ENCODE assay signal across 25 cellular contexts in the genomic region with DNA sequence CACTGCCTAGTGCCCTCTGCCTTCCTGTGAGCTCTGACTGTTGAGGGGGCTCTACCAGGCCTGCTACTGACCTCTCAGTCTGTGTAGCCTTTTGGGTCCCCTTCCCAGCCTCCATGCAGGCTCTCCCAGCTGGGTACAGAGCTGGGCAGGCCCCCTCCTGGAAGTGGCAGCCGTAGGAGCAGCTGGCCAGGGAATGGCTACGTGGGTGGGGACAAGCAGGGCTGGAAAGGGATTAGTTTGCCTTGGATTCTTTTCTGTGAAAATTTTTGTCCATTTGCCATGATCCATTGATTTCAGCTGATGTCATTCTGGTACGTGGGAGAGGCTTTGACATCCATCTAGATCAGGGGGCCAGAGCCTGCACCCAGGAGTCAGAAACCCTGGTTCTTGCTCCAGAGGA. TPM values are rescaled to one million over a fixed set of nuclear protein-coding genes. Genes with fewer than 3 reads are reported as not detected.
A peak's percentile ranks its signal among the peaks of the same experiment; 100 is the strongest.
DNase-seq lines count a peak whose midpoint lies in the region; ATAC-seq and TF ChIP-seq lines count a peak whose summit lies in the region.
"Had no signal": no experiment of that assay in that cellular context is flagged by ENCODE, and none has a peak within 500 bp of the region (broad histone marks: within the 10 kb centered on the region; RNA-seq: fewer than 3 reads in every experiment).

No MANE protein-coding gene starts in this region.

- no peak overlapping the region for H3K9ac ChIP-seq in endodermal cell (ENCODE audit: extremely low read depth, low read length, poor library complexity, severe bottlenecking)

- ATAC-seq in right cardiac atrium (peak in 1 of 2 donors; percentile 45), left ventricle myocardium superior (no peak), upper lobe of right lung (no peak)
- ATAC-seq in activated T-helper 17 cell treated with anti-CD3 and anti-CD28 coated beads, Interleukin-2, amount 50 U/mL, for 72 hours (replicated peaks) = no peak
- ATAC-seq in activated T-cell treated with anti-CD3 and anti-CD28 coated beads, Interleukin-2, amount 50 U/mL, for 4 hours = no peak
- ATAC-seq: body of pancreas, natural killer cell had no signal

- no peaks in the 10 kb centered on the region for H3K36me3 Mint-ChIP-seq in activated T-helper 17 cell treated with anti-CD3 and anti-CD28 coated beads, Interleukin-2, amount 50 U/mL, for 72 hours (ENCODE audit: low read depth)
- H3K36me3 Mint-ChIP-seq in activated T-cell treated with anti-CD3 and anti-CD28 coated beads, Interleukin-2, amount 50 U/mL, for 4 hours (ENCODE audit: insufficient read depth) = no peaks in the 10 kb centered on the region
- no peaks in the 10 kb centered on the region for H3K36me3 Mint-ChIP-seq in endodermal cell (ENCODE audit: low read depth)
- H3K36me3 Mint-ChIP-seq: activated naive CD4-positive, alpha-beta T cell treated with anti-CD3 and anti-CD28 coated beads, Interleukin-2, amount 10 ng/mL, durations not matched to agents 7 days and 5 days; CD14-positive monocyte; immature natural killer cell; natural killer cell had no signal

- peak in 2 of 3 donors; percentile 61 to 63 for DNase-seq in right cardiac atrium
- no peak for DNase-seq in left ventricle myocardium superior
- DNase-seq in myocyte (ENCODE audit: low read depth) = peak; percentile 49
- DNase-seq in upper lobe of right lung = peak; percentile 54
- DNase-seq in activated T-cell treated with anti-CD3 and anti-CD28 coated beads, Interleukin-2, amount 50 U/mL, for 4 hours = no peak
- no peak for DNase-seq in endodermal cell
- no peak for DNase-seq in midbrain (lab: John Stamatoyannopoulos, UW)
- DNase-seq: ACHN; activated naive CD4-positive, alpha-beta T cell treated with anti-CD3 and anti-CD28 coated beads, Interleukin-2, amount 10 ng/mL, durations not matched to agents 7 days and 5 days; body of pancreas; colonic mucosa; GOT3; immature natural killer cell; natural killer cell; NCI-H1092; NCI-H2029 treated with DMSO at 0.1 percent for 48 hours; small intestine; stimulated activated CD4-positive, alpha-beta T cell treated with anti-CD3 and anti-CD28 coated beads, Interleukin-4, amount 100 ng/mL, for 4 hours; SW 1271 had no signal

- WGBS in right cardiac atrium = 34% methylated on average over 3 of the region's 3 CpGs
- WGBS in endodermal cell (ENCODE audit: insufficient coverage in 1 of 2, insufficient read length in 1 of 2), 2 experiments = 73 to 83% methylated on average over 1 to 3 of the region's 3 CpGs

- no peak for TF ChIP-seq CTCF in upper lobe of right lung (IDR thresholded peaks at IDR 0.05)
- no peak for TF ChIP-seq CTCF in endodermal cell (conservative IDR thresholded peaks at IDR 0.05)

- H3K4me3 ChIP-seq in right cardiac atrium (ENCODE audit: low read length) (no peak overlapping the region), upper lobe of right lung (no peak overlapping the region), endodermal cell (ENCODE audit: low read length) (no peak overlapping the region)
- H3K4me3 ChIP-seq: body of pancreas, colonic mucosa, lung, suprapubic skin had no signal

- H3K27me3 ChIP-seq in right cardiac atrium (ENCODE audit: control insufficient read depth, insufficient read depth) = no peaks in the 10 kb centered on the region
- peaks cover 14% of the 10 kb centered on the region for H3K27me3 ChIP-seq in upper lobe of right lung
- H3K27me3 ChIP-seq in endodermal cell (ENCODE audit: control insufficient read depth, insufficient read depth, low read length, poor library complexity, severe bottlenecking) = no peaks in the 10 kb centered on the region
- H3K27me3 ChIP-seq: body of pancreas, colonic mucosa, suprapubic skin had no signal

- H3K27ac ChIP-seq in right cardiac atrium (ENCODE audit: low read length) = no peak overlapping the region
- H3K27ac ChIP-seq in upper lobe of right lung = no peak overlapping the region
- H3K27ac ChIP-seq in endodermal cell (ENCODE audit: low read depth, low read length) = no peak overlapping the region
- H3K27ac ChIP-seq: body of pancreas, colonic mucosa, RWPE1, suprapubic skin had no signal

- H3K9me3 ChIP-seq in right cardiac atrium (ENCODE audit: control insufficient read depth, low read length) = no peaks in the 10 kb centered on the region
- no peaks in the 10 kb centered on the region for H3K9me3 ChIP-seq in upper lobe of right lung
- H3K9me3 ChIP-seq in endodermal cell (ENCODE audit: control insufficient read depth, low read length) = no peaks in the 10 kb centered on the region
- H3K9me3 ChIP-seq: body of pancreas, colonic mucosa, suprapubic skin had no signal

- peaks cover 5% of the 10 kb centered on the region for H3K4me1 Mint-ChIP-seq in activated T-helper 17 cell treated with anti-CD3 and anti-CD28 coated beads, Interleukin-2, amount 50 U/mL, for 72 hours
- peaks cover 9% of the 10 kb centered on the region for H3K4me1 Mint-ChIP-seq in activated T-cell treated with anti-CD3 and anti-CD28 coated beads, Interleukin-2, amount 50 U/mL, for 4 hours (ENCODE audit: low read depth)
- peaks cover 6% of the 10 kb centered on the region for H3K4me1 Mint-ChIP-seq in endodermal cell
- H3K4me1 Mint-ChIP-seq: activated naive CD4-positive, alpha-beta T cell treated with anti-CD3 and anti-CD28 coated beads, Interleukin-2, amount 10 ng/mL, durations not matched to agents 7 days and 5 days; immature natural killer cell had no signal

- no peak overlapping the region for H3K4me3 Mint-ChIP-seq in activated T-helper 17 cell treated with anti-CD3 and anti-CD28 coated beads, Interleukin-2, amount 50 U/mL, for 72 hours
- H3K4me3 Mint-ChIP-seq in activated T-cell treated with anti-CD3 and anti-CD28 coated beads, Interleukin-2, amount 50 U/mL, for 4 hours = no peak overlapping the region
- H3K4me3 Mint-ChIP-seq in endodermal cell = no peak overlapping the region
- H3K4me3 Mint-ChIP-seq: activated naive CD4-positive, alpha-beta T cell treated with anti-CD3 and anti-CD28 coated beads, Interleukin-2, amount 10 ng/mL, durations not matched to agents 7 days and 5 days; CD14-positive monocyte; immature natural killer cell; natural killer cell had no signal

- H3K4me1 ChIP-seq in right cardiac atrium (ENCODE audit: control insufficient read depth, insufficient read depth, low read length) (no peaks in the 10 kb centered on the region), upper lobe of right lung (no peaks in the 10 kb centered on the region), endodermal cell (ENCODE audit: control insufficient read depth, insufficient read depth, low read length) (no peaks in the 10 kb centered on the region)
- H3K4me1 ChIP-seq: colonic mucosa had no signal

- no peaks in the 10 kb centered on the region for H3K36me3 ChIP-seq in upper lobe of right lung
- no peaks in the 10 kb centered on the region for H3K36me3 ChIP-seq in endodermal cell (ENCODE audit: control insufficient read depth, insufficient read depth, low read length)
- H3K36me3 ChIP-seq: colonic mucosa, suprapubic skin had no signal

- peaks cover 33% of the 10 kb centered on the region for H3K27me3 Mint-ChIP-seq in activated T-helper 17 cell treated with anti-CD3 and anti-CD28 coated beads, Interleukin-2, amount 50 U/mL, for 72 hours
- peaks cover 21% of the 10 kb centered on the region for H3K27me3 Mint-ChIP-seq in activated T-cell treated with anti-CD3 and anti-CD28 coated beads, Interleukin-2, amount 50 U/mL, for 4 hours (ENCODE audit: low read depth)
- peaks cover 27% of the 10 kb centered on the region for H3K27me3 Mint-ChIP-seq in endodermal cell (ENCODE audit: insufficient read depth)

- intact Hi-C loops in right cardiac atrium (cut with DNase I) (no loop called here), left ventricle myocardium superior (cut with micrococcal nuclease) (no loop called here), upper lobe of right lung (cut with DNase I) (no loop called here)

- H3K27ac Mint-ChIP-seq in activated T-helper 17 cell treated with anti-CD3 and anti-CD28 coated beads, Interleukin-2, amount 50 U/mL, for 72 hours = peak overlapping the region; percentile 41
- H3K27ac Mint-ChIP-seq in endodermal cell = no peak overlapping the region
- H3K27ac Mint-ChIP-seq: activated naive CD4-positive, alpha-beta T cell treated with anti-CD3 and anti-CD28 coated beads, Interleukin-2, amount 10 ng/mL, durations not matched to agents 7 days and 5 days; immature natural killer cell; natural killer cell; progenitor cell of endocrine pancreas had no signal

- H3K9me3 Mint-ChIP-seq in activated T-helper 17 cell treated with anti-CD3 and anti-CD28 coated beads, Interleukin-2, amount 50 U/mL, for 72 hours = no peaks in the 10 kb centered on the region
- H3K9me3 Mint-ChIP-seq in activated T-cell treated with anti-CD3 and anti-CD28 coated beads, Interleukin-2, amount 50 U/mL, for 4 hours = no peaks in the 10 kb centered on the region
- no peaks in the 10 kb centered on the region for H3K9me3 Mint-ChIP-seq in endodermal cell
- H3K9me3 Mint-ChIP-seq: activated naive CD4-positive, alpha-beta T cell treated with anti-CD3 and anti-CD28 coated beads, Interleukin-2, amount 10 ng/mL, durations not matched to agents 7 days and 5 days; CD14-positive monocyte; natural killer cell had no signal

RNA-seq across cellular contexts. Expression of gene NECTIN1, which starts 23.9 kb away (rescaled TPM):
- total RNA-seq in right cardiac atrium = 10 to 100 TPM in 2 of 4 donors, 1 to 10 TPM in 2; 5.2 to 14.5 (median 10.8) TPM
- polyA plus RNA-seq in right cardiac atrium = 6.3 TPM
- 20.6 TPM for total RNA-seq in left ventricle myocardium superior
- 1 to 10 TPM in 1 of 2 donors, under 1 TPM in 1; 0.78 to 2.3 TPM for total RNA-seq in activated T-helper 17 cell treated with anti-CD3 and anti-CD28 coated beads, Interleukin-2, amount 50 U/mL, for 72 hours
- 3.4 and 4.0 TPM in 2 replicates for total RNA-seq in myocyte
- polyA plus RNA-seq in myocyte (2012) = 6.0 TPM
- 10.4 TPM for total RNA-seq in upper lobe of right lung
- total RNA-seq in activated T-cell treated with anti-CD3 and anti-CD28 coated beads, Interleukin-2, amount 50 U/mL, for 4 hours = 1 to 10 TPM; 7.5 to 9.0 (median 8.3) TPM
- total RNA-seq in endodermal cell = 10 to 100 TPM; 29.3 to 45.3 TPM
- polyA plus RNA-seq in endodermal cell (2013, experiment 1 of 2) = 40.7 TPM
- 31.7 TPM for polyA plus RNA-seq in endodermal cell (2013, experiment 2 of 2)

Comparison
In these comparisons a context has a peak if more than half of its experiments do, and no peak if none do; other contexts are left out.
1. DNase-seq: peak in right cardiac atrium (2 of 3), myocyte (single experiment) and upper lobe of right lung (single experiment); none in left ventricle myocardium superior (single experiment), activated T-cell treated with anti-CD3 and anti-CD28 coated beads, Interleukin-2, amount 50 U/mL, for 4 hours (single experiment), endodermal cell (single experiment) and midbrain (single experiment).